Comparison of ENCODE assay signal across 15 cellular contexts in the genomic region with DNA sequence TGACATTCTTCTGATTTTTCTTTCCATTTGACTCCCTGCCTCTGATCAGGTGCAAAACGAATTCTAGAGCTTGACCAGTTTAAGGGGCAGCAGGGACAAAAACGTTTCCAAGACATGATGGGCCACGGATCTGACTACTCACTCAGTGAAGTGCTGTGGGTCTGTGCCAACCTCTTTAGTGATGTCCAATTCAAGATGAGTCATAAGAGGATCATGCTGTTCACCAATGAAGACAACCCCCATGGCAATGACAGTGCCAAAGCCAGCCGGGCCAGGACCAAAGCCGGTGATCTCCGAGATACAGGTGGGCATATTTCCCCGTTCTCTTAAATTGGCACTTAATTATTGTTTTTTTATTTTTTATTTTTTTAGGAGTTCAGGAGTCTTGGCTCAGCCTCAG. TPM values are rescaled to one million over a fixed set of nuclear protein-coding genes. Genes with fewer than 3 reads are reported as not detected.
DNase-seq lines count a peak whose midpoint lies in the region; ATAC-seq and TF ChIP-seq lines count a peak whose summit lies in the region.
"Had no signal": no experiment of that assay in that cellular context is flagged by ENCODE, and none has a peak within 500 bp of the region (broad histone marks: within the 10 kb centered on the region; RNA-seq: fewer than 3 reads in every experiment).

No MANE protein-coding gene starts in this region.

- peaks cover 0 to 12% of the 10 kb centered on the region in 2 donors for H3K4me1 ChIP-seq in right atrium auricular region

- H3K9me3 ChIP-seq in right atrium auricular region: no peaks in the 10 kb centered on the region
- H3K9me3 ChIP-seq: ovary had no signal

- H3K4me3 ChIP-seq in AG10803 (ENCODE audit: low read length) (no peak overlapping the region), cardiac fibroblast (replicated peaks in 1 of 2; ENCODE audit: low read depth in 2 of 2, low read length in 2 of 2) (no peak overlapping the region), right atrium auricular region (no peak overlapping the region)
- H3K4me3 ChIP-seq: ovary had no signal

- POLR2A ChIA-PET in WTC11 (lab: Charles Lee): no interaction called here

- no peaks in the 10 kb centered on the region for H3K4me1 Mint-ChIP-seq in WTC11
- H3K4me1 Mint-ChIP-seq: memory B cell had no signal

- ATAC-seq in WTC11 (no peak), HG02981 (IDR thresholded peaks at IDR 0.05; ENCODE audit: unreplicated experiment) (no peak)
- ATAC-seq: stimulated activated naive CD8-positive, alpha-beta T cell treated with anti-CD3 and anti-CD28 coated beads, Interleukin-15, Interleukin-2, amounts not matched to agents 100 U/mL and 50 U/mL, for 24 hours had no signal

- H3K27ac ChIP-seq in right atrium auricular region: peak overlapping the region; percentile 73 to 86
- H3K27ac ChIP-seq: C4-2B, ovary had no signal

- no peak overlapping the region for H3K27ac Mint-ChIP-seq in WTC11
- H3K27ac Mint-ChIP-seq: memory B cell had no signal

- DNase-seq in AG10803 (ENCODE audit: low read depth) (peak; percentile 58), LHCN-M2 (ENCODE audit: low read depth) (peak; percentile 67), cardiac fibroblast (ENCODE audit: low read depth in 2 of 2) (peak; percentile 27 to 58), right atrium auricular region (ENCODE audit: low spot score) (peak; percentile 62), SKM-1 (lab: John Stamatoyannopoulos, UW; ENCODE audit: unreplicated experiment) (no peak), Ammon's horn (ENCODE audit: low spot score) (no peak), WTC11 (ENCODE audit: low spot score) (no peak)
- DNase-seq: activated CD4-positive, alpha-beta T cell treated with anti-CD3 and anti-CD28 coated beads for 4 hours; activated gamma-delta T cell; NCI-H1105 treated with DMSO at 0.1 percent for 48 hours; ovary; stimulated activated naive CD8-positive, alpha-beta T cell treated with anti-CD3 and anti-CD28 coated beads, Interleukin-15, Interleukin-2, amounts not matched to agents 100 U/mL and 50 U/mL, for 24 hours had no signal

- no peak for TF ChIP-seq CTCF in AG10803 (conservative IDR thresholded peaks at IDR 0.05; ENCODE audit: low read length)
- TF ChIP-seq CTCF in cardiac fibroblast (IDR thresholded peaks at IDR 0.05; ENCODE audit: low read depth, low read length): no peak
- no peak for TF ChIP-seq CTCF in right atrium auricular region (IDR thresholded peaks at IDR 0.05)
- no peak for TF ChIP-seq CTCF in WTC11 (IDR thresholded peaks at IDR 0.05)

- CTCF ChIA-PET in WTC11 (lab: Charles Lee): no interaction called here

- H3K36me3 Mint-ChIP-seq in WTC11: peaks cover 82% of the 10 kb centered on the region

- H3K27me3 ChIP-seq in right atrium auricular region: no peaks in the 10 kb centered on the region
- H3K27me3 ChIP-seq: ovary had no signal

- no peaks in the 10 kb centered on the region for H3K9me3 Mint-ChIP-seq in WTC11
- H3K9me3 Mint-ChIP-seq: memory B cell had no signal

- H3K36me3 ChIP-seq in right atrium auricular region: peaks cover 88% of the 10 kb centered on the region
- H3K36me3 ChIP-seq: ovary had no signal

- no peak overlapping the region for H3K4me3 Mint-ChIP-seq in WTC11
- H3K4me3 Mint-ChIP-seq: memory B cell had no signal

- H3K27me3 Mint-ChIP-seq in WTC11 (ENCODE audit: low read depth): no peaks in the 10 kb centered on the region
- H3K27me3 Mint-ChIP-seq: memory B cell had no signal

TF ChIP-seq in WTC11, 78 proteins besides CTCF, POLR2A, EP300 and RAD21:
- no peak for TF ChIP-seq MAX (CRISPR knock-in tag; IDR thresholded peaks at IDR 0.05)
- no peak for TF ChIP-seq MXD4 (CRISPR knock-in tag; IDR thresholded peaks at IDR 0.05; ENCODE audit: borderline replicate concordance)
- no peak for TF ChIP-seq NR2C2 (CRISPR knock-in tag; IDR thresholded peaks at IDR 0.05)
- TF ChIP-seq, protein P1, sequence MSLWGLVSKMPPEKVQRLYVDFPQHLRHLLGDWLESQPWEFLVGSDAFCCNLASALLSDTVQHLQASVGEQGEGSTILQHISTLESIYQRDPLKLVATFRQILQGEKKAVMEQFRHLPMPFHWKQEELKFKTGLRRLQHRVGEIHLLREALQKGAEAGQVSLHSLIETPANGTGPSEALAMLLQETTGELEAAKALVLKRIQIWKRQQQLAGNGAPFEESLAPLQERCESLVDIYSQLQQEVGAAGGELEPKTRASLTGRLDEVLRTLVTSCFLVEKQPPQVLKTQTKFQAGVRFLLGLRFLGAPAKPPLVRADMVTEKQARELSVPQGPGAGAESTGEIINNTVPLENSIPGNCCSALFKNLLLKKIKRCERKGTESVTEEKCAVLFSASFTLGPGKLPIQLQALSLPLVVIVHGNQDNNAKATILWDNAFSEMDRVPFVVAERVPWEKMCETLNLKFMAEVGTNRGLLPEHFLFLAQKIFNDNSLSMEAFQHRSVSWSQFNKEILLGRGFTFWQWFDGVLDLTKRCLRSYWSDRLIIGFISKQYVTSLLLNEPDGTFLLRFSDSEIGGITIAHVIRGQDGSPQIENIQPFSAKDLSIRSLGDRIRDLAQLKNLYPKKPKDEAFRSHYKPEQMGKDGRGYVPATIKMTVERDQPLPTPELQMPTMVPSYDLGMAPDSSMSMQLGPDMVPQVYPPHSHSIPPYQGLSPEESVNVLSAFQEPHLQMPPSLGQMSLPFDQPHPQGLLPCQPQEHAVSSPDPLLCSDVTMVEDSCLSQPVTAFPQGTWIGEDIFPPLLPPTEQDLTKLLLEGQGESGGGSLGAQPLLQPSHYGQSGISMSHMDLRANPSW (CRISPR knock-in tag; conservative IDR thresholded peaks at IDR 0.05; ENCODE audit: low read depth): no peak
- TF ChIP-seq ZNF219 (CRISPR knock-in tag; IDR thresholded peaks at IDR 0.05; ENCODE audit: borderline replicate concordance): no peak
- TF ChIP-seq CBFB (CRISPR knock-in tag; IDR thresholded peaks at IDR 0.05; ENCODE audit: low read depth): no peak
- no peak for TF ChIP-seq ZNF317 (CRISPR knock-in tag; IDR thresholded peaks at IDR 0.05; ENCODE audit: borderline replicate concordance, low read depth)
TF ChIP-seq in WTC11: peak in this region for 0.

RNA-seq across cellular contexts. Expression of gene XRCC6, which starts 15.4 kb away (rescaled TPM):
- 475 and 477 TPM in 2 replicates for total RNA-seq in LHCN-M2 (2014; rRNA removed)
- polyA plus RNA-seq in LHCN-M2 (2012): 373 TPM
- total RNA-seq in right atrium auricular region: 100 to 1,000 TPM; 161 to 174 TPM
- total RNA-seq in WTC11 (2021): 410 to 474 TPM (median 420 TPM) in 3 replicates

RNA-seq across cellular contexts. Expression of gene DESI1, which starts 15.6 kb away (rescaled TPM):
- total RNA-seq in LHCN-M2 (2014; rRNA removed): 26.2 and 26.6 TPM in 2 replicates
- 17.5 TPM for polyA plus RNA-seq in LHCN-M2 (2012)
- total RNA-seq in right atrium auricular region: 10 to 100 TPM; 62.3 to 65.8 TPM
- 30.3 to 32.2 TPM (median 30.4 TPM) in 3 replicates for total RNA-seq in WTC11 (2021)

RNA-seq across cellular contexts. Expression of gene PMM1, which starts 46.8 kb away (rescaled TPM):
- 29.9 and 34.4 TPM in 2 replicates for total RNA-seq in LHCN-M2 (2014; rRNA removed)
- 93.4 TPM for polyA plus RNA-seq in LHCN-M2 (2012)
- total RNA-seq in right atrium auricular region: 10 to 100 TPM; 17.3 TPM
- 14.8 to 15.7 TPM (median 15.0 TPM) in 3 replicates for total RNA-seq in WTC11 (2021)

RNA-seq across cellular contexts. Expression of gene SNU13, which starts 52.2 kb away (rescaled TPM):
- total RNA-seq in LHCN-M2 (2014; rRNA removed): 135 and 141 TPM in 2 replicates
- polyA plus RNA-seq in LHCN-M2 (2012): 155 TPM
- total RNA-seq in right atrium auricular region: 100 to 1,000 TPM; 183 to 226 TPM
- total RNA-seq in WTC11 (2021): 188 to 207 TPM (median 188 TPM) in 3 replicates

Comparison
In these comparisons a context has a peak if more than half of its experiments do, and no peak if none do; other contexts are left out.
1. DNase-seq: peak in AG10803 (single experiment), LHCN-M2 (single experiment), cardiac fibroblast (2 of 2) and right atrium auricular region (single experiment); none in SKM-1 (single experiment), Ammon's horn (single experiment) and WTC11 (single experiment).